Comparison of ENCODE assay signal across 9 cellular contexts in genomic region chr9:90815183-90815943, GRCh38. TPM values are rescaled to one million over a fixed set of nuclear protein-coding genes. Genes with fewer than 3 reads are reported as not detected.
DNase-seq lines count a peak whose midpoint lies in the region; ATAC-seq, FAIRE-seq and TF ChIP-seq lines count a peak whose summit lies in the region.
"Had no signal": no experiment of that assay in that cellular context is flagged by ENCODE, and none has a peak within 500 bp of the region (broad histone marks: within the 10 kb centered on the region; RNA-seq: fewer than 3 reads in every experiment).

No MANE protein-coding gene starts in this region.

- no peaks in the 10 kb centered on the region for H4K20me1 ChIP-seq in Karpas-422 (ENCODE audit: insufficient read depth, low read depth, low read length)

- H3K9me3 ChIP-seq in Karpas-422 (ENCODE audit: low read length) (peaks cover 5% of the 10 kb centered on the region), stomach (no peaks in the 10 kb centered on the region)

- intact Hi-C loops in activated naive CD4-positive, alpha-beta T cell treated with anti-CD3 and anti-CD28 coated beads for 36 hours (cut with micrococcal nuclease): no loop called here
- intact Hi-C loops in stomach (cut with DNase I; ENCODE audit: low total_unique reads): no loop called here

- H3K9me2 ChIP-seq in Karpas-422 (replicated peaks; ENCODE audit: insufficient read depth, low read length): no peaks in the 10 kb centered on the region

- peak overlapping the region; percentile 73 for H3K9ac ChIP-seq in Karpas-422 (ENCODE audit: low read length)

- TF ChIP-seq CTCF in bronchial epithelial cell (IDR thresholded peaks at IDR 0.05; ENCODE audit: insufficient read depth, low read length, severe bottlenecking): no peak
- no peak for TF ChIP-seq CTCF in stomach (IDR thresholded peaks at IDR 0.05)

- H3K27me3 ChIP-seq in Karpas-422 (ENCODE audit: low read length) (no peaks in the 10 kb centered on the region), bronchial epithelial cell (ENCODE audit: control insufficient read depth, insufficient read depth, low read length) (no peaks in the 10 kb centered on the region), stomach (no peaks in the 10 kb centered on the region)

- no peak for TF ChIP-seq POLR2A in stomach (IDR thresholded peaks at IDR 0.05)

- no peaks in the 10 kb centered on the region for H3K27me3 Mint-ChIP-seq in activated naive CD4-positive, alpha-beta T cell treated with anti-CD3 and anti-CD28 coated beads for 36 hours (ENCODE audit: low read depth)

- 52 to 66% (median 59%) methylated on average over 13 of the region's 13 CpGs for WGBS in stomach, 5 donors

- H3K36me3 Mint-ChIP-seq in activated naive CD4-positive, alpha-beta T cell treated with anti-CD3 and anti-CD28 coated beads for 36 hours (ENCODE audit: low read depth): no peaks in the 10 kb centered on the region

- peaks cover 48% of the 10 kb centered on the region for H3K36me3 ChIP-seq in Karpas-422 (ENCODE audit: insufficient read depth, low read length)
- H3K36me3 ChIP-seq in bronchial epithelial cell (ENCODE audit: control insufficient read depth, insufficient read depth, low read length): peaks cover 1% of the 10 kb centered on the region
- no peaks in the 10 kb centered on the region for H3K36me3 ChIP-seq in stomach

- peak overlapping the region; percentile 99 for H3K27ac ChIP-seq in Karpas-422 (ENCODE audit: low read length)
- peak overlapping the region in 2 of 5 donors; percentile 53 to 54 for H3K27ac ChIP-seq in stomach

- CTCF ChIA-PET in activated naive CD4-positive, alpha-beta T cell treated with anti-CD3 and anti-CD28 coated beads for 36 hours (lab: Charles Lee): interaction anchor here (0.6 kb wide), 2 partner anchors 268 to 286 kb away, joined by 3 read pairs; no protein-coding TSS in a partner anchor

- peak overlapping the region; percentile 88 for H3K4me2 ChIP-seq in Karpas-422 (ENCODE audit: low read depth, low read length, poor library complexity, severe bottlenecking)

- H3K4me3 ChIP-seq in Karpas-422 (ENCODE audit: low read length) (peak overlapping the region; percentile 52), bronchial epithelial cell (ENCODE audit: low read depth, low read length) (no peak overlapping the region), stomach (no peak overlapping the region)

- H2AFZ ChIP-seq in Karpas-422 (ENCODE audit: low read length): no peak overlapping the region

- peaks cover 84% of the 10 kb centered on the region for H3K79me2 ChIP-seq in Karpas-422 (ENCODE audit: low read length)

- TF ChIP-seq EP300 in stomach (IDR thresholded peaks at IDR 0.05): no peak

- FAIRE-seq in bronchial epithelial cell (lab: Jason Lieb, UNC): no peak
- no peak for FAIRE-seq in RCC 7860 (lab: Jason Lieb, UNC)

- H3K9me3 Mint-ChIP-seq in activated naive CD4-positive, alpha-beta T cell treated with anti-CD3 and anti-CD28 coated beads for 36 hours: peaks cover 2% of the 10 kb centered on the region

- peak overlapping the region; percentile 9 for H3K27ac Mint-ChIP-seq in activated naive CD4-positive, alpha-beta T cell treated with anti-CD3 and anti-CD28 coated beads for 36 hours

- DNase-seq in activated naive CD4-positive, alpha-beta T cell treated with anti-CD3 and anti-CD28 coated beads for 36 hours: peak; percentile 46
- DNase-seq in activated naive CD4-positive, alpha-beta T cell treated with Interleukin-2 at 50 U/mL for 16 hours: no peak
- DNase-seq in Karpas-422: peak; percentile 89
- DNase-seq in bronchial epithelial cell (ENCODE audit: low read depth): peak; percentile 29
- peak; percentile 24 for DNase-seq in stomach
- DNase-seq in RCC 7860 (ENCODE audit: low spot score): no peak
- no peak for DNase-seq in retina
- DNase-seq: NCI-H226 had no signal

- H3K4me1 Mint-ChIP-seq in activated naive CD4-positive, alpha-beta T cell treated with anti-CD3 and anti-CD28 coated beads for 36 hours (ENCODE audit: low read depth): peaks cover 17% of the 10 kb centered on the region

- no peak overlapping the region for H3K4me3 Mint-ChIP-seq in activated naive CD4-positive, alpha-beta T cell treated with anti-CD3 and anti-CD28 coated beads for 36 hours

- ATAC-seq in GM21723 (IDR thresholded peaks at IDR 0.05; ENCODE audit: unreplicated experiment): no peak

- peaks cover 61% of the 10 kb centered on the region for H3K4me1 ChIP-seq in Karpas-422 (ENCODE audit: low read length)
- peaks cover 0 to 39% (median 5%) of the 10 kb centered on the region in 4 donors for H3K4me1 ChIP-seq in stomach

RNA-seq across cellular contexts. Expression of gene SYK, which starts 13.7 kb away (rescaled TPM):
- total RNA-seq in activated naive CD4-positive, alpha-beta T cell treated with anti-CD3 and anti-CD28 coated beads for 36 hours: under 1 TPM; 0.07 to 0.19 TPM
- 151 and 216 TPM in 2 replicates for total RNA-seq in Karpas-422 (2014; rRNA removed; shearing (Covaris generic); ENCODE audit: low replicate concordance)
- total RNA-seq in bronchial epithelial cell (29.2 and 29.7 TPM in 2 replicates), stomach (10 to 100 TPM in 4 of 5 donors, 1 to 10 TPM in 1; 2.2 to 34.4 (median 24.2) TPM)
- polyA plus RNA-seq in stomach: 10 to 100 TPM in 2 of 3 donors, 1 to 10 TPM in 1; 7.2 to 16.8 (median 14.0) TPM

Comparison
In these comparisons a context has a peak if more than half of its experiments do, and no peak if none do; other contexts are left out.
1. DNase-seq: peak in activated naive CD4-positive, alpha-beta T cell treated with anti-CD3 and anti-CD28 coated beads for 36 hours (single experiment), Karpas-422 (single experiment), bronchial epithelial cell (single experiment) and stomach (single experiment); none in activated naive CD4-positive, alpha-beta T cell treated with Interleukin-2 at 50 U/mL for 16 hours (single experiment), RCC 7860 (single experiment) and retina (single experiment).